Comparison of ENCODE assay signal across 8 cellular contexts in the genomic region with DNA sequence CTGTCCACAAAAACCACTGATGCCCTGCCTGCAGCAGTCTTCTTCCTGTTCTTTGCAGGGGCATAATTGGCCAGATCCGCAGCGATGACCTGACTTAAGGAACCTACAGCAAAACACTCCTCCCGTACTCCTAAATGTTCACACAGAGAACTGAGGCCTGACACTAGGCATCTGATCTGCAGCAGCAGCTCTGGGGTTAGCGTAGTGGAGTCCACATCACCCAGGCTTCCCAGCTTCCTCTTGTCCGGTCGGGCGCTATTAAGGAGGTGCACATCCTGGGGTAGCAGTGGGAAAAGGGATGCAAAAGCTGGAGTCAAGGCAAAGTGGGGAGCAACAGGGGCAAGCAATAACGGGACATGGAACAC. TPM values are rescaled to one million over a fixed set of nuclear protein-coding genes. Genes with fewer than 3 reads are reported as not detected.
DNase-seq lines count a peak whose midpoint lies in the region; ATAC-seq, FAIRE-seq and TF ChIP-seq lines count a peak whose summit lies in the region.

No MANE protein-coding gene starts in this region.

- H3K4me1 ChIP-seq in PC-9 (replicated peaks; ENCODE audit: insufficient read depth) (peaks cover 18% of the 10 kb centered on the region; the same call in 1 of the 2 replicates), upper lobe of right lung (peaks cover 22% of the 10 kb centered on the region)

- H3K4me3 ChIP-seq in PC-9 (peak overlapping the region; percentile 72), upper lobe of right lung (peak overlapping the region; percentile 99)

- CTCF ChIA-PET in activated CD4-positive, alpha-beta T cell treated with anti-CD3 and anti-CD28 coated beads, Interleukin-2, amount 10 ng/mL, durations not matched to agents 7 days and 5 days (lab: Charles Lee): interaction anchor here (0.9 to 1.2 kb wide), 2 partner anchors 9 to 12 kb away, joined by 3 read pairs; partner anchors contain the start of gene FIP1L1
- CTCF ChIA-PET in PC-9 (lab: Charles Lee): no interaction called here

- peak overlapping the region; percentile 87 for H3K4me2 ChIP-seq in PC-9

- H3K79me2 ChIP-seq in PC-9 (ENCODE audit: low read depth): peaks cover 20% of the 10 kb centered on the region

- no peaks in the 10 kb centered on the region for H3K9me3 Mint-ChIP-seq in activated CD4-positive, alpha-beta T cell treated with anti-CD3 and anti-CD28 coated beads, Interleukin-2, amount 10 ng/mL, durations not matched to agents 7 days and 5 days
- H3K9me3 Mint-ChIP-seq in chondrocyte (ENCODE audit: low read depth): no peaks in the 10 kb centered on the region
- H3K9me3 Mint-ChIP-seq in memory B cell: no peaks in the 10 kb centered on the region

- FAIRE-seq in frontal cortex (lab: Jason Lieb, UNC): no peak

- intact Hi-C loops in PC-9 (cut with micrococcal nuclease; ENCODE audit: unreplicated experiment) (loop anchor here (5.0 kb wide), 1 partner anchor 227 kb away; the partner anchor contains the start of gene LNX1), upper lobe of right lung (cut with DNase I) (no loop called here)

- H3F3A ChIP-seq in PC-9 (ENCODE audit: insufficient read depth, low read depth): no peaks in the 10 kb centered on the region

- H3K27me3 ChIP-seq in PC-9 (ENCODE audit: insufficient read depth, low read depth): 0 out of 2 replicates have a peak, but pooled peaks cover 5% of the 10 kb centered on the region
- H3K27me3 ChIP-seq in upper lobe of right lung: no peaks in the 10 kb centered on the region

- DNase-seq in activated CD4-positive, alpha-beta T cell treated with anti-CD3 and anti-CD28 coated beads, Interleukin-2, amount 10 ng/mL, durations not matched to agents 7 days and 5 days: peak; percentile 17
- no peak for DNase-seq in activated CD4-positive, alpha-beta T cell treated with anti-CD3 and anti-CD28 coated beads for 4 hours
- DNase-seq in PC-9 (peak in 1 of 2 experiments; percentile 1), chondrocyte (ENCODE audit: low spot score) (no peak), memory B cell (ENCODE audit: low spot score in 2 of 2) (no peak), upper lobe of right lung (no peak), frontal cortex (ENCODE audit: low spot score in 2 of 2) (no peak)

- no TSS peak for BruUV-seq in PC-9 (replicated peaks; lab: Mats Ljungman, UMichigan)

- no peaks in the 10 kb centered on the region for H3K9me3 ChIP-seq in PC-9 (ENCODE audit: insufficient read depth, low read depth)
- no peaks in the 10 kb centered on the region for H3K9me3 ChIP-seq in upper lobe of right lung

- H3K36me3 ChIP-seq in PC-9 (ENCODE audit: low read depth) (no peaks in the 10 kb centered on the region), upper lobe of right lung (no peaks in the 10 kb centered on the region)

- no peaks in the 10 kb centered on the region for H4K20me1 ChIP-seq in PC-9 (ENCODE audit: insufficient read depth)

- peaks cover 17% of the 10 kb centered on the region for H3K27me3 Mint-ChIP-seq in activated CD4-positive, alpha-beta T cell treated with anti-CD3 and anti-CD28 coated beads, Interleukin-2, amount 10 ng/mL, durations not matched to agents 7 days and 5 days
- peaks cover 12% of the 10 kb centered on the region for H3K27me3 Mint-ChIP-seq in chondrocyte (ENCODE audit: low read depth)
- peaks cover 9% of the 10 kb centered on the region for H3K27me3 Mint-ChIP-seq in memory B cell

- H3K9me2 ChIP-seq in PC-9 (ENCODE audit: insufficient read depth): no peaks in the 10 kb centered on the region

- peaks cover 51% of the 10 kb centered on the region for H3K4me1 Mint-ChIP-seq in activated CD4-positive, alpha-beta T cell treated with anti-CD3 and anti-CD28 coated beads, Interleukin-2, amount 10 ng/mL, durations not matched to agents 7 days and 5 days
- H3K4me1 Mint-ChIP-seq in chondrocyte (ENCODE audit: low read depth) (peaks cover 47% of the 10 kb centered on the region), memory B cell (peaks cover 32% of the 10 kb centered on the region)

- H3K4me3 Mint-ChIP-seq in activated CD4-positive, alpha-beta T cell treated with anti-CD3 and anti-CD28 coated beads, Interleukin-2, amount 10 ng/mL, durations not matched to agents 7 days and 5 days: peak overlapping the region; percentile 94
- H3K4me3 Mint-ChIP-seq in chondrocyte (ENCODE audit: unreplicated experiment) (peak overlapping the region; percentile 91), memory B cell (peak overlapping the region; percentile 94)

- ATAC-seq in HG02973 (IDR thresholded peaks at IDR 0.05; ENCODE audit: unreplicated experiment) (peak; percentile 11), memory B cell (ENCODE audit: low read depth) (no peak), upper lobe of right lung (peak; percentile 17)

- H3K27ac ChIP-seq in PC-9: no peak overlapping the region
- H3K27ac ChIP-seq in upper lobe of right lung: peak overlapping the region; percentile 82

- H3K27ac Mint-ChIP-seq in activated CD4-positive, alpha-beta T cell treated with anti-CD3 and anti-CD28 coated beads, Interleukin-2, amount 10 ng/mL, durations not matched to agents 7 days and 5 days: peak overlapping the region; percentile 92
- peak overlapping the region; percentile 92 for H3K27ac Mint-ChIP-seq in chondrocyte (ENCODE audit: unreplicated experiment)
- H3K27ac Mint-ChIP-seq in memory B cell: peak overlapping the region; percentile 95

- peaks cover 16% of the 10 kb centered on the region for H3K36me3 Mint-ChIP-seq in activated CD4-positive, alpha-beta T cell treated with anti-CD3 and anti-CD28 coated beads, Interleukin-2, amount 10 ng/mL, durations not matched to agents 7 days and 5 days (ENCODE audit: low read depth)
- peaks cover 3% of the 10 kb centered on the region for H3K36me3 Mint-ChIP-seq in chondrocyte (ENCODE audit: low read depth)
- H3K36me3 Mint-ChIP-seq in memory B cell: no peaks in the 10 kb centered on the region

- peak overlapping the region; percentile 98 for H2AFZ ChIP-seq in PC-9

- TF ChIP-seq CTCF in PC-9 (conservative IDR thresholded peaks at IDR 0.05) (no peak), chondrocyte (IDR thresholded peaks at IDR 0.05) (no peak), upper lobe of right lung (IDR thresholded peaks at IDR 0.05) (no peak)

- POLR2A ChIA-PET in activated CD4-positive, alpha-beta T cell treated with anti-CD3 and anti-CD28 coated beads, Interleukin-2, amount 10 ng/mL, durations not matched to agents 7 days and 5 days (lab: Charles Lee): interaction anchor here (1.1 kb wide), 1 partner anchor 653 kb away, joined by 3 read pairs; no protein-coding TSS in a partner anchor
- POLR2A ChIA-PET in PC-9 (lab: Charles Lee; ENCODE audit: unreplicated experiment): no interaction called here

RNA-seq across cellular contexts. Expression of gene SCFD2, which starts 0.8 kb away (rescaled TPM):
- total RNA-seq in activated CD4-positive, alpha-beta T cell treated with anti-CD3 and anti-CD28 coated beads, Interleukin-2, amount 10 ng/mL, durations not matched to agents 7 days and 5 days: 10 to 100 TPM; 23.0 to 24.5 TPM
- total RNA-seq in PC-9 (2021) (7.0 and 8.1 TPM in 2 replicates), chondrocyte (10.7 to 30.5 TPM (median 10.8 TPM) in 3 replicates), upper lobe of right lung (14.3 TPM), frontal cortex (17.5 TPM)

RNA-seq across cellular contexts. Expression of gene FIP1L1, which starts 12.3 kb away (rescaled TPM):
- total RNA-seq in activated CD4-positive, alpha-beta T cell treated with anti-CD3 and anti-CD28 coated beads, Interleukin-2, amount 10 ng/mL, durations not matched to agents 7 days and 5 days: 10 to 100 TPM; 74.1 to 92.1 TPM
- 44.8 and 65.6 TPM in 2 replicates for total RNA-seq in PC-9 (2021)
- 46.0 to 50.9 TPM (median 46.0 TPM) in 3 replicates for total RNA-seq in chondrocyte
- 39.0 TPM for total RNA-seq in upper lobe of right lung
- total RNA-seq in frontal cortex: 105 TPM
